ENCODE assay signal across 13 cellular contexts in the genomic region with DNA sequence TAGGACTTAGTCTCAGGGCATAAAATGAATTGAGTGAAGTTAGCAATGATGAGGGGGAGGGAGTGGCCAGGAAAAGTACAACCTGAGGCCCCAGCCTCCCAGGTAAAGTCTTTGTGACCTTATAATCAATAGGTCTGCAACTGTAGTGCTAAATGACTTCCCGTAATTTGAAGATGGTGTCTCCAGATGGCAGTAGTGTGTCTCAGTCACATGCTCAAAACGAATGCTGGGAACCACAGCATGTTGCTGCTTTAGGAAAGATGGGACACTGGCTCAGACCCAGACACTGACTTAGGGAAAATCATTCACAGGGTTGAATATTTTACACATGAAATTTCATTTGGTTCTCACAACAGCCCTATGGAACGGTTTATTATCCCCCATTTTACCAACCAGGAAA. TPM values are rescaled to one million over a fixed set of nuclear protein-coding genes. Genes with fewer than 3 reads are reported as not detected.
DNase-seq lines count a peak whose midpoint lies in the region; FAIRE-seq and TF ChIP-seq lines count a peak whose summit lies in the region.
"Had no signal": no experiment of that assay in that cellular context is flagged by ENCODE, and none has a peak within 500 bp of the region (broad histone marks: within the 10 kb centered on the region; RNA-seq: fewer than 3 reads in every experiment).

No MANE protein-coding gene starts in this region.

- H3K27ac ChIP-seq in A673 (ENCODE audit: low read depth, low read length, poor library complexity, severe bottlenecking) (no peak overlapping the region), ascending aorta (no peak overlapping the region)
- H3K27ac ChIP-seq: parathyroid adenoma had no signal

- intact Hi-C loops in A673 (cut with micrococcal nuclease; ENCODE audit: unreplicated experiment), result loop anchor here (10.0 kb wide), 1 partner anchor 61 kb away; no protein-coding TSS in a partner anchor
- intact Hi-C loops in ascending aorta (cut with DNase I), result no loop called here

- no TSS peak for BruUV-seq in A673 (replicated peaks; lab: Mats Ljungman, UMichigan)

- TF ChIP-seq CTCF in A673 (conservative IDR thresholded peaks at IDR 0.05; ENCODE audit: low read depth, low read length) (peak; percentile 54), fibroblast of mammary gland (conservative IDR thresholded peaks at IDR 0.05; ENCODE audit: control insufficient read depth, insufficient read depth, low read depth, low read length) (peak; percentile 22), ascending aorta (IDR thresholded peaks at IDR 0.05) (no peak)

- no peaks in the 10 kb centered on the region for H3K9me3 ChIP-seq in A673 (ENCODE audit: low read depth, low read length, poor library complexity, severe bottlenecking)
- H3K9me3 ChIP-seq in ascending aorta, result no peaks in the 10 kb centered on the region

- no peak overlapping the region for H3K4me3 ChIP-seq in A673 (ENCODE audit: low read depth, low read length, poor library complexity, severe bottlenecking)
- no peak overlapping the region for H3K4me3 ChIP-seq in fibroblast of mammary gland (ENCODE audit: control insufficient read depth, low read depth, low read length)
- no peak overlapping the region for H3K4me3 ChIP-seq in ascending aorta

- no peak for TF ChIP-seq POLR2A in H54 (IDR thresholded peaks at IDR 0.05; ENCODE audit: low read depth, low read length)

- DNase-seq in A673 (ENCODE audit: low spot score) (peak; percentile 44), H54 (ENCODE audit: insufficient read length, low spot score) (no peak), NCI-H748 treated with DMSO at 0.1 percent for 48 hours (lab: John Stamatoyannopoulos, UW) (peak; percentile 17), fibroblast of mammary gland (ENCODE audit: low read depth) (peak; percentile 64), occipital lobe (lab: John Stamatoyannopoulos, UW) (no peak), ascending aorta (ENCODE audit: low spot score in 2 of 2) (no peak), HPDE6-E6E7 (ENCODE audit: extremely low spot score) (no peak), dedifferentiated amniotic fluid mesenchymal stem cell (ENCODE audit: extremely low spot score) (no peak)
- DNase-seq: activated gamma-delta T cell treated with Interleukin-2 at 50 U/mL for 16 hours, DMS153 had no signal

- FAIRE-seq in H54 (lab: Jason Lieb, UNC), result peak; percentile 33
- FAIRE-seq: HTR-8/SVneo had no signal

- H3K27me3 ChIP-seq in A673 (replicated peaks; ENCODE audit: insufficient read depth, low read depth, low read length, poor library complexity), result no peaks in the 10 kb centered on the region
- H3K27me3 ChIP-seq in ascending aorta, result no peaks in the 10 kb centered on the region

- POLR2A ChIA-PET in A673 (lab: Charles Lee; ENCODE audit: low non-redundant PET), result no interaction called here

- H3K36me3 ChIP-seq in A673 (ENCODE audit: insufficient read depth, low read length, poor library complexity, severe bottlenecking) (no peaks in the 10 kb centered on the region), ascending aorta (no peaks in the 10 kb centered on the region)

- H3K4me1 ChIP-seq in A673 (ENCODE audit: insufficient read depth, low read length, poor library complexity, severe bottlenecking), result no peaks in the 10 kb centered on the region
- peaks cover 0 to 3% of the 10 kb centered on the region in 2 donors for H3K4me1 ChIP-seq in ascending aorta
- H3K4me1 ChIP-seq: parathyroid adenoma had no signal

- CTCF ChIA-PET in A673 (lab: Charles Lee), result no interaction called here

RNA-seq across cellular contexts. Expression of gene SRPX2, which starts 10.3 kb away (rescaled TPM):
- total RNA-seq in A673 (2021) (8.8 and 12.3 TPM in 2 replicates), occipital lobe (1.2 TPM), ascending aorta (25.0 TPM)
- total RNA-seq: T-helper 1 cell treated with Interleukin-12 subunit alpha and Interleukin-12 subunit beta and Interleukin-4 antibody, amounts not matched to agents 30 ng/mL and 1 ng/mL, for 36 hours had no signal

RNA-seq across cellular contexts. Expression of gene TSPAN6, which starts 17.6 kb away (rescaled TPM):
- 39.4 and 40.2 TPM in 2 replicates for total RNA-seq in A673 (2021)
- 32.1 TPM for total RNA-seq in occipital lobe
- total RNA-seq in ascending aorta, result 17.2 TPM
- total RNA-seq: T-helper 1 cell treated with Interleukin-12 subunit alpha and Interleukin-12 subunit beta and Interleukin-4 antibody, amounts not matched to agents 30 ng/mL and 1 ng/mL, for 36 hours had no signal

Comparison
In these comparisons a context has a peak if more than half of its experiments do, and no peak if none do; other contexts are left out.
1. DNase-seq: peak in A673 (single experiment), NCI-H748 treated with DMSO at 0.1 percent for 48 hours (single experiment) and fibroblast of mammary gland (single experiment); none in H54 (single experiment), occipital lobe (single experiment), ascending aorta (0 of 2), HPDE6-E6E7 (single experiment) and dedifferentiated amniotic fluid mesenchymal stem cell (single experiment).
2. CTCF ChIP-seq: peak in A673 (single experiment) and fibroblast of mammary gland (single experiment); none in ascending aorta (0 of 3).